19 cellular contexts compared by ENCODE assay signal in genomic region chr10:103480521-103480920, GRCh38. TPM values are rescaled to one million over a fixed set of nuclear protein-coding genes. Genes with fewer than 3 reads are reported as not detected.
DNase-seq lines count a peak whose midpoint lies in the region; ATAC-seq and TF ChIP-seq lines count a peak whose summit lies in the region.
"Had no signal": no experiment of that assay in that cellular context is flagged by ENCODE, and none has a peak within 500 bp of the region (broad histone marks: within the 10 kb centered on the region; RNA-seq: fewer than 3 reads in every experiment).

No MANE protein-coding gene starts in this region.

- H3K36me3 ChIP-seq in psoas muscle (ENCODE audit: insufficient read depth in 1 of 2, low read depth in 1 of 2): no peaks in the 10 kb centered on the region
- H3K36me3 ChIP-seq: brain microvascular endothelial cell, heart right ventricle, SJCRH30, thoracic aorta had no signal

- no peaks in the 10 kb centered on the region for H3K27me3 ChIP-seq in psoas muscle (ENCODE audit: insufficient read depth in 3 of 3, low read length in 2 of 3)
- H3K27me3 ChIP-seq: brain microvascular endothelial cell, heart right ventricle, SJCRH30 had no signal

- no peaks in the 10 kb centered on the region for H3K4me1 ChIP-seq in psoas muscle

- no peak for TF ChIP-seq CTCF in psoas muscle (IDR thresholded peaks at IDR 0.05)

- DNase-seq in GM03348 (ENCODE audit: low spot score) (peak; percentile 64), LoVo (ENCODE audit: low spot score) (peak; percentile 16), psoas muscle (peak; percentile 39 to 52), globus pallidus (ENCODE audit: low spot score) (no peak)
- DNase-seq in activated naive CD4-positive, alpha-beta T cell treated with anti-CD3 and anti-CD28 coated beads, Interleukin-2, amount 50 U/mL, for 16 hours: no peak
- DNase-seq: activated naive CD4-positive, alpha-beta T cell treated with Interleukin-2 at 50 U/mL for 16 hours; brain microvascular endothelial cell; CD4-positive, alpha-beta memory T cell; DMS79 treated with DMSO at 0.1 percent for 48 hours; heart right ventricle; NCI-H1436 treated with DMSO at 0.1 percent for 48 hours; stimulated activated CD4-positive, alpha-beta T cell treated with anti-CD3 and anti-CD28 coated beads, Interleukin-4, amount 100 ng/mL, for 1 hour had no signal

- WGBS in psoas muscle, 3 donors: 68 to 75% (median 71%) methylated on average over 5 of the region's 5 CpGs

- H3K27ac ChIP-seq in psoas muscle: no peak overlapping the region
- H3K27ac ChIP-seq: brain microvascular endothelial cell, heart right ventricle, SJCRH30, thoracic aorta had no signal

- no peak overlapping the region for H3K4me3 ChIP-seq in psoas muscle
- H3K4me3 ChIP-seq: heart right ventricle, SJCRH30, thoracic aorta had no signal

- intact Hi-C loops in psoas muscle (cut with DNase I): loop anchor here in 1 of 2 donors (5.0 kb wide), 1 partner anchor 63 kb away; no protein-coding TSS in a partner anchor

- ATAC-seq in esophagus mucosa: peak; percentile 9
- ATAC-seq in psoas muscle: peak in 3 of 4 donors; percentile 29 to 40 (median 36)
- no peak for ATAC-seq in GM21367 (IDR thresholded peaks at IDR 0.05; ENCODE audit: unreplicated experiment)

- H3K9me3 ChIP-seq in psoas muscle: no peaks in the 10 kb centered on the region
- H3K9me3 ChIP-seq: heart right ventricle, SJCRH30, thoracic aorta had no signal

RNA-seq across cellular contexts. Expression of gene CALHM3, which starts 1.5 kb away (rescaled TPM):
- total RNA-seq in esophagus mucosa (not detected), psoas muscle (not detected)
- polyA plus RNA-seq in psoas muscle: not detected
- total RNA-seq: CD4-positive, alpha-beta memory T cell; epithelial cell of proximal tubule; heart right ventricle; mesothelial cell of epicardium; SJCRH30; thoracic aorta had no signal
- polyA plus RNA-seq: CD4-positive, alpha-beta memory T cell; heart right ventricle; keratinocyte had no signal

RNA-seq across cellular contexts. Expression of gene NEURL1, which starts 13.0 kb away (rescaled TPM):
- total RNA-seq in esophagus mucosa (0.16 TPM), psoas muscle (100 to 1,000 TPM in 1 of 4 donors, 10 to 100 TPM in 3; 33.6 to 103 (median 71.4) TPM)
- 10 to 100 TPM; 10.9 to 87.0 (median 35.9) TPM for polyA plus RNA-seq in psoas muscle

RNA-seq across cellular contexts. Expression of gene CALHM1, which starts 21.8 kb away (rescaled TPM):
- total RNA-seq in esophagus mucosa (0.04 TPM), psoas muscle (not detected)
- not detected for polyA plus RNA-seq in psoas muscle
- total RNA-seq: CD4-positive, alpha-beta memory T cell; epithelial cell of proximal tubule; heart right ventricle; mesothelial cell of epicardium; thoracic aorta had no signal
- polyA plus RNA-seq: CD4-positive, alpha-beta memory T cell; heart right ventricle; keratinocyte had no signal

RNA-seq across cellular contexts. Expression of gene CALHM2, which starts 28.4 kb away (rescaled TPM):
- total RNA-seq in esophagus mucosa (2.7 TPM), psoas muscle (1 to 10 TPM; 6.5 to 9.3 (median 7.3) TPM)
- 1 to 10 TPM; 6.3 to 7.8 (median 7.5) TPM for polyA plus RNA-seq in psoas muscle

Comparison
In these comparisons a context has a peak if more than half of its experiments do, and no peak if none do; other contexts are left out.
1. DNase-seq: peak in GM03348 (single experiment), LoVo (single experiment) and psoas muscle (2 of 2); none in activated naive CD4-positive, alpha-beta T cell treated with anti-CD3 and anti-CD28 coated beads, Interleukin-2, amount 50 U/mL, for 16 hours (single experiment) and globus pallidus (single experiment).
2. RNA of gene NEURL1, which starts 13.0 kb away (total RNA-seq): 33.6 to 103 TPM in psoas muscle; 0.16 TPM in esophagus mucosa (single experiment); every median in the first group is over 10 times any median in the second.